Comparison of ENCODE assay signal across 1 cellular context in the genomic region with DNA sequence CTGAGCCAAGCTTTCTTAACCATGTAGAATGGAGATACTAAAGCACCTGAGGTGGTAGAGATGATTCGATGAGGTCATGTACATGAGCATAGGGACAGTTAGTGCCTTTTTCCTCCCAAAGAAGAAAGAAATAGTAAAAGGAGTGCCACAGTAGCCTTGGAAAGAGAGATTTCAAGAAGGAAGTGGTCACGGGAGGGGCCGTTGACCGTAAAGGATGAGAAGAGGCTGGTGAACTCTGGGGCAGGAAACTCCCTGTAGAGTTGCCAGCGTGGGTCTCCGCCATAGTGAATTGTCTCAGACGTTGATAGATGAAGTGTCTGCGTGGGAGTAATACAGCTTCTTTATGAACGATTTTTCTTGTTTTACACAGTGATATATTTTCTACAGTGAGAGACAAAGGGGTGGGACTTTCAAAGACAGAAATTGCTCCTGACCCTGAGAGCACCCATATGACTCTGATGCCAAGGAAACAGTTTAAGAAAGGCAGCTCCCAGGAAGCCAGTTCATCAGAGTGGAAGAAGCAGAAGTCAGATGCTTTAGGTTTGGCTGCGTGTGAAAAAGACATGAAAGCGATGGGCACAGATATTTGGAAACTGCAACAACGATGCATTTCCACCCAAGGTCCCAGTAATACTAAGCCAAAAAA.
TF ChIP-seq lines count a peak whose summit lies in the region.

No MANE protein-coding gene starts in this region.

TF ChIP-seq in GM12878, 131 proteins besides CTCF, POLR2A, EP300 and RAD21 (continued from another document):
- TF ChIP-seq, protein P1, sequence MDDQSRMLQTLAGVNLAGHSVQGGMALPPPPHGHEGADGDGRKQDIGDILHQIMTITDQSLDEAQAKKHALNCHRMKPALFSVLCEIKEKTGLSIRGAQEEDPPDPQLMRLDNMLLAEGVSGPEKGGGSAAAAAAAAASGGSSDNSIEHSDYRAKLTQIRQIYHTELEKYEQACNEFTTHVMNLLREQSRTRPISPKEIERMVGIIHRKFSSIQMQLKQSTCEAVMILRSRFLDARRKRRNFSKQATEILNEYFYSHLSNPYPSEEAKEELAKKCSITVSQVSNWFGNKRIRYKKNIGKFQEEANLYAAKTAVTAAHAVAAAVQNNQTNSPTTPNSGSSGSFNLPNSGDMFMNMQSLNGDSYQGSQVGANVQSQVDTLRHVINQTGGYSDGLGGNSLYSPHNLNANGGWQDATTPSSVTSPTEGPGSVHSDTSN (IDR thresholded peaks at IDR 0.05; ENCODE audit: insufficient replicate concordance, low read depth, low read length): peak; percentile 88
- TF ChIP-seq SPI1 (IDR thresholded peaks at IDR 0.05; ENCODE audit: borderline replicate concordance, insufficient read depth, low read depth, low read length) (peak; percentile 53; the same call in 1 of the 2 replicates), SRF (IDR thresholded peaks at IDR 0.05; ENCODE audit: low read depth in 2 of 2, low read length in 2 of 2) (no peak), IRF4 (IDR thresholded peaks at IDR 0.05; ENCODE audit: low read depth, low read length) (0 out of 2 replicates have a peak, but pooled peaks have one; percentile 29)
- TF ChIP-seq, protein P2, sequence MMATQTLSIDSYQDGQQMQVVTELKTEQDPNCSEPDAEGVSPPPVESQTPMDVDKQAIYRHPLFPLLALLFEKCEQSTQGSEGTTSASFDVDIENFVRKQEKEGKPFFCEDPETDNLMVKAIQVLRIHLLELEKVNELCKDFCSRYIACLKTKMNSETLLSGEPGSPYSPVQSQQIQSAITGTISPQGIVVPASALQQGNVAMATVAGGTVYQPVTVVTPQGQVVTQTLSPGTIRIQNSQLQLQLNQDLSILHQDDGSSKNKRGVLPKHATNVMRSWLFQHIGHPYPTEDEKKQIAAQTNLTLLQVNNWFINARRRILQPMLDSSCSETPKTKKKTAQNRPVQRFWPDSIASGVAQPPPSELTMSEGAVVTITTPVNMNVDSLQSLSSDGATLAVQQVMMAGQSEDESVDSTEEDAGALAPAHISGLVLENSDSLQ (IDR thresholded peaks at IDR 0.05): peak; percentile 94
